ENCODE assay signal across 1 cellular context in genomic region chr12:22794017-22794416, GRCh38.
TF ChIP-seq lines count a peak whose summit lies in the region.

No MANE protein-coding gene starts in this region.

TF ChIP-seq in HepG2, 621 proteins besides CTCF, POLR2A, EP300 and RAD21 (continued from another document):
- no peak for TF ChIP-seq UBTF (CRISPR knock-in tag; IDR thresholded peaks at IDR 0.05)
- TF ChIP-seq JDP2 (CRISPR knock-in tag; IDR thresholded peaks at IDR 0.05; ENCODE audit: borderline replicate concordance): no peak
